ENCODE assay signal across 20 cellular contexts in genomic region chr2:63814114-63814513, GRCh38. TPM values are rescaled to one million over a fixed set of nuclear protein-coding genes. Genes with fewer than 3 reads are reported as not detected.
DNase-seq lines count a peak whose midpoint lies in the region; ATAC-seq, FAIRE-seq and TF ChIP-seq lines count a peak whose summit lies in the region.
"Had no signal": no experiment of that assay in that cellular context is flagged by ENCODE, and none has a peak within 500 bp of the region (broad histone marks: within the 10 kb centered on the region; RNA-seq: fewer than 3 reads in every experiment).

No MANE protein-coding gene starts in this region.

- ATAC-seq in GM18520 (IDR thresholded peaks at IDR 0.05; ENCODE audit: unreplicated experiment) (no peak), HG03196 (IDR thresholded peaks at IDR 0.05; ENCODE audit: unreplicated experiment) (no peak)
- ATAC-seq: esophagus mucosa, T-cell had no signal

- no peak overlapping the region for H3K9ac ChIP-seq in keratinocyte (ENCODE audit: control insufficient read depth, extremely low read depth, insufficient read depth, low read length)

- no peaks in the 10 kb centered on the region for H3K36me3 ChIP-seq in bronchial epithelial cell (ENCODE audit: control insufficient read depth, insufficient read depth, low read length)
- H3K36me3 ChIP-seq in keratinocyte (ENCODE audit: control insufficient read depth in 2 of 2, extremely low read depth in 1 of 2, insufficient read depth in 2 of 2, low read length in 2 of 2), result no peaks in the 10 kb centered on the region
- no peaks in the 10 kb centered on the region for H3K36me3 ChIP-seq in left ventricle myocardium inferior
- H3K36me3 ChIP-seq: sigmoid colon had no signal

- no peaks in the 10 kb centered on the region for H4K20me1 ChIP-seq in keratinocyte (ENCODE audit: control insufficient read depth, extremely low read depth, insufficient read depth, low read length)

- no peaks in the 10 kb centered on the region for H3K27me3 ChIP-seq in bronchial epithelial cell (ENCODE audit: control insufficient read depth, insufficient read depth, low read length)
- no peaks in the 10 kb centered on the region for H3K27me3 ChIP-seq in keratinocyte (ENCODE audit: control insufficient read depth, extremely low read depth, insufficient read depth, low read length)
- no peaks in the 10 kb centered on the region for H3K27me3 ChIP-seq in left ventricle myocardium inferior (ENCODE audit: low read depth)
- H3K27me3 ChIP-seq: sigmoid colon had no signal

- dilution Hi-C loops in keratinocyte (cut with MboI; ENCODE audit: extremely low pct_ligation_motif_present, low sequenced_read_pairs), result no loop called here

- peak overlapping the region; percentile 63 for H2AFZ ChIP-seq in keratinocyte (ENCODE audit: control insufficient read depth, low read length)

- H3K4me3 ChIP-seq in bronchial epithelial cell (ENCODE audit: low read depth, low read length), result no peak overlapping the region
- H3K4me3 ChIP-seq in keratinocyte (ENCODE audit: control insufficient read depth in 2 of 3, extremely low read depth in 1 of 3, insufficient read depth in 2 of 3, low read depth in 1 of 3, low read length in 3 of 3), result no peak overlapping the region
- no peak overlapping the region for H3K4me3 ChIP-seq in left ventricle myocardium inferior
- H3K4me3 ChIP-seq: sigmoid colon had no signal

- H3K9me3 ChIP-seq in keratinocyte (ENCODE audit: control insufficient read depth, low read depth, low read length), result no peaks in the 10 kb centered on the region
- no peaks in the 10 kb centered on the region for H3K9me3 ChIP-seq in left ventricle myocardium inferior (replicated peaks)
- H3K9me3 ChIP-seq: sigmoid colon had no signal

- intact Hi-C loops in left ventricle myocardium inferior (cut with micrococcal nuclease), result no loop called here

- H3K9me1 ChIP-seq in keratinocyte (ENCODE audit: control insufficient read depth, extremely low read depth, insufficient read depth, low read length), result no peaks in the 10 kb centered on the region

- DNase-seq in AG08396 (ENCODE audit: low spot score) (peak; percentile 31), HT1080 (ENCODE audit: low read depth) (peak; percentile 57), bronchial epithelial cell (ENCODE audit: low read depth) (peak; percentile 73), keratinocyte (ENCODE audit: low read depth, low spot score) (no peak), GM03348 (ENCODE audit: low spot score) (no peak), left ventricle myocardium inferior (no peak)
- DNase-seq: activated CD4-positive, alpha-beta T cell treated with anti-CD3 and anti-CD28 coated beads, Interleukin-2, amount 10 ng/mL, durations not matched to agents 24 days and 14 days; effector CD4-positive, alpha-beta T cell; midbrain; NCI-H1092 treated with DMSO at 0.1 percent for 48 hours; NCI-H1930; NCI-H345; sigmoid colon; T-cell had no signal

- TF ChIP-seq CTCF in bronchial epithelial cell (IDR thresholded peaks at IDR 0.05; ENCODE audit: insufficient read depth, low read length, severe bottlenecking) (no peak), keratinocyte (optimal IDR thresholded peaks at IDR 0.05 in 1 of 3, IDR thresholded peaks at IDR 0.05 in 1 of 3, conservative IDR thresholded peaks at IDR 0.05 in 1 of 3; ENCODE audit: extremely low read depth in 1 of 3, insufficient read depth in 2 of 3, low read length in 3 of 3) (no peak), left ventricle myocardium inferior (IDR thresholded peaks at IDR 0.05; ENCODE audit: borderline replicate concordance) (no peak)

- H3K4me2 ChIP-seq in keratinocyte (ENCODE audit: control insufficient read depth, extremely low read depth, insufficient read depth, low read depth, low read length), result no peak overlapping the region

- H3K4me1 ChIP-seq in keratinocyte (ENCODE audit: control insufficient read depth, extremely low read depth, insufficient read depth, low read length), result peaks cover 6% of the 10 kb centered on the region
- peaks cover 2% of the 10 kb centered on the region for H3K4me1 ChIP-seq in left ventricle myocardium inferior
- H3K4me1 ChIP-seq: sigmoid colon had no signal

- FAIRE-seq in bronchial epithelial cell (lab: Jason Lieb, UNC), result no peak
- FAIRE-seq in keratinocyte (lab: Jason Lieb, UNC), result no peak
- FAIRE-seq: D721Med, urothelium cell line had no signal

- no peaks in the 10 kb centered on the region for H3K79me2 ChIP-seq in keratinocyte (ENCODE audit: control insufficient read depth, insufficient read depth, low read length)

- H3K27ac ChIP-seq in keratinocyte (ENCODE audit: control insufficient read depth, insufficient read depth, low read length) (no peak overlapping the region), left ventricle myocardium inferior (replicated peaks) (no peak overlapping the region)
- H3K27ac ChIP-seq: C4-2B, sigmoid colon had no signal

RNA-seq across cellular contexts. Expression of gene UGP2, which starts 27.6 kb away (rescaled TPM):
- 45.1 and 62.2 TPM in 2 replicates for total RNA-seq in HT1080 (2014; rRNA removed; shearing (Covaris generic))
- polyA plus RNA-seq in HT1080 (2015; cell fraction: cytosol; rRNA removed), result 78.8 TPM in 2 replicates
- polyA plus RNA-seq in HT1080 (2015; cell fraction: nucleus; rRNA removed), result 86.5 and 87.9 TPM in 2 replicates
- total RNA-seq in bronchial epithelial cell, result 114 and 127 TPM in 2 replicates
- polyA plus RNA-seq in keratinocyte, result 168 to 260 TPM (median 219 TPM) in 3 replicates
- 138 TPM for polyA plus RNA-seq in keratinocyte (2011; ENCODE audit: low read depth)
- 203 and 359 TPM in 2 replicates for polyA plus RNA-seq in keratinocyte (2011; cell fraction: cytosol; rRNA removed)
- 230 and 294 TPM in 2 replicates for polyA plus RNA-seq in keratinocyte (2011; cell fraction: nucleus; rRNA removed)
- polyA plus RNA-seq in keratinocyte (2012; ENCODE audit: low replicate concordance), result 186 and 192 TPM in 2 replicates
- 8.8 to 123 TPM (median 69.9 TPM) in 3 replicates for polyA minus RNA-seq in keratinocyte
- polyA minus RNA-seq in keratinocyte (2011; cell fraction: cytosol; rRNA and poly(A)+ RNA removed), result 138 TPM
- polyA minus RNA-seq in keratinocyte (2011; cell fraction: nucleus; rRNA and poly(A)+ RNA removed), result 92.7 and 216 TPM in 2 replicates
- total RNA-seq in left ventricle myocardium inferior, result 394 TPM

Comparison
In these comparisons a context has a peak if more than half of its experiments do, and no peak if none do; other contexts are left out.
1. DNase-seq: peak in AG08396 (single experiment), HT1080 (single experiment) and bronchial epithelial cell (single experiment); none in keratinocyte (single experiment), GM03348 (single experiment) and left ventricle myocardium inferior (single experiment).